Comparison of ENCODE assay signal across 1 cellular context in the genomic region with DNA sequence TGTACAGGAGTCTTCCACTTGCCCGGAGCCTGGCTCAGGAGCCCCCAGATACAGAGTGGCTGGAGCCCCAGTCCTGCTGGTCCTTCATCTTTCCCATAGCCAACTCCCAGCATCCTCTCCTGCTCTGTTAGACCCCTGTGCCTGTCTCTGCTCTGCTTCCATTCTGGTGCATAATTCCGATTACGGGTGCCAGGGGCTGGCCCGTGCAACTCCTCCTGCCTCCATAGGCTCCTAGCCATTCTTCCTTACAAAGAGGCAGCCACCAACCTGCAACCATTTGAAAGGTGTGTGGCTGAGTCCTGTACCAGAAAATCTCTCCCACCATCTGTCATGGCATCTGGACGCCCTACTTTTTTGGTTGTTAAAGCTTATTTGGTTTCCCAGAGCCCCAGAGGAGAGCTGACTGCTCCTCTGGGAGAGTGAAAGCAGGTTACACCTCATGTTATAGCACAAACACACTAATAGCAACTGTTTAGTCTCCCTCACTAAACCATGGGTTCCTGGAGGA.
TF ChIP-seq lines count a peak whose summit lies in the region.

No MANE protein-coding gene starts in this region.

TF ChIP-seq in IMR-90, 13 proteins besides CTCF, POLR2A, EP300 and RAD21 (continued from another document):
- TF ChIP-seq, protein P1, sequence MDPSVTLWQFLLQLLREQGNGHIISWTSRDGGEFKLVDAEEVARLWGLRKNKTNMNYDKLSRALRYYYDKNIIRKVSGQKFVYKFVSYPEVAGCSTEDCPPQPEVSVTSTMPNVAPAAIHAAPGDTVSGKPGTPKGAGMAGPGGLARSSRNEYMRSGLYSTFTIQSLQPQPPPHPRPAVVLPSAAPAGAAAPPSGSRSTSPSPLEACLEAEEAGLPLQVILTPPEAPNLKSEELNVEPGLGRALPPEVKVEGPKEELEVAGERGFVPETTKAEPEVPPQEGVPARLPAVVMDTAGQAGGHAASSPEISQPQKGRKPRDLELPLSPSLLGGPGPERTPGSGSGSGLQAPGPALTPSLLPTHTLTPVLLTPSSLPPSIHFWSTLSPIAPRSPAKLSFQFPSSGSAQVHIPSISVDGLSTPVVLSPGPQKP (IDR thresholded peaks at IDR 0.05; ENCODE audit: borderline replicate concordance, low read depth, low read length), result no peak
TF ChIP-seq in IMR-90: peak in this region for 0.
